21 cellular contexts compared by ENCODE assay signal in the genomic region with DNA sequence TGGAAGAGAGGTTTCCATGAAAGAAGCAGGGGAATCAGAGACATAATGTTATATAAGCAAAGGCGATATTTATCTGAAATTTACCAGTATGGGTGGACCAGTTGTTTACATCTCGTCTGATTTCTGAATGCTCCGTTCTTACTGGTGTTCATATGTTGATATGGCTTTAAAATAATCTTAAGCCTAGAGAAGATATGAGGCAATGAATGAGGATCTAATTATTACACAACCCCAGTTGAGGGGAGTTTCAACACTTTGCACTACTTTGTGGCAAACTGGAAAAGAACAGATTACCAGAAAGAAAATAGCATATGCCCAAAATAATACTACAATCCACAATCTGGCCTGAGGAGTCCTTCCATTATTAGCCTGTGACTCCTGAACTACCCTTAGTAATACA.
"Had no signal": no experiment of that assay in that cellular context is flagged by ENCODE, and none has a peak within 500 bp of the region (broad histone marks: within the 10 kb centered on the region; RNA-seq: fewer than 3 reads in every experiment).

No MANE protein-coding gene starts in this region.

- H3K27me3 ChIP-seq: ascending aorta, upper lobe of right lung had no signal

- H3K27me3 Mint-ChIP-seq: activated B cell treated with CpG ODN at 0.5 μM for 24 hours; activated CD8-positive, alpha-beta T cell treated with anti-CD3 and anti-CD28 coated beads for 36 hours; activated naive CD8-positive, alpha-beta T cell treated with anti-CD3 and anti-CD28 coated beads, Interleukin-2, amount 50 U/mL, for 24 hours; effector memory CD8-positive, alpha-beta T cell; T-cell had no signal

- ATAC-seq: activated CD8-positive, alpha-beta T cell treated with anti-CD3 and anti-CD28 coated beads for 36 hours; activated naive CD8-positive, alpha-beta T cell treated with anti-CD3 and anti-CD28 coated beads, Interleukin-2, amount 50 U/mL, for 24 hours; effector memory CD8-positive, alpha-beta T cell; left lobe of liver; T-cell; upper lobe of right lung had no signal

- H3K4me3 Mint-ChIP-seq: activated B cell treated with CpG ODN at 0.5 μM for 24 hours; activated CD8-positive, alpha-beta T cell treated with anti-CD3 and anti-CD28 coated beads for 36 hours; activated naive CD8-positive, alpha-beta T cell treated with anti-CD3 and anti-CD28 coated beads, Interleukin-2, amount 50 U/mL, for 24 hours; activated T-cell treated with anti-CD3 and anti-CD28 coated beads, Interleukin-2, amount 50 U/mL, for 24 hours; effector memory CD8-positive, alpha-beta T cell; mesothelial cell of epicardium; nephron; T-cell had no signal

- H3K27ac Mint-ChIP-seq: activated B cell treated with CpG ODN at 0.5 μM for 24 hours; activated CD8-positive, alpha-beta T cell treated with anti-CD3 and anti-CD28 coated beads for 36 hours; activated naive CD8-positive, alpha-beta T cell treated with anti-CD3 and anti-CD28 coated beads, Interleukin-2, amount 50 U/mL, for 24 hours; activated T-cell treated with anti-CD3 and anti-CD28 coated beads, Interleukin-2, amount 50 U/mL, for 24 hours; activated T-helper 2 cell treated with anti-CD3 and anti-CD28 coated beads, Interferon-gamma antibody, Interleukin-2, Interleukin-4, amounts not matched to agents 10 μg/mL and 5 μg/mL and 100 μg/mL, durations not matched to agents 14 hours and 24 hours and 36 hours; effector memory CD8-positive, alpha-beta T cell; mesothelial cell of epicardium; nephron; T-cell had no signal

- H3K36me3 Mint-ChIP-seq: T-cell had no signal

- FAIRE-seq: bronchial epithelial cell, keratinocyte had no signal

- H3K9me3 Mint-ChIP-seq: activated B cell treated with CpG ODN at 0.5 μM for 24 hours; activated naive CD8-positive, alpha-beta T cell treated with anti-CD3 and anti-CD28 coated beads, Interleukin-2, amount 50 U/mL, for 24 hours; activated T-cell treated with anti-CD3 and anti-CD28 coated beads, Interleukin-2, amount 50 U/mL, for 24 hours; T-cell had no signal

- H3K4me3 ChIP-seq: ascending aorta, lung, upper lobe of right lung had no signal

- H3K4me1 Mint-ChIP-seq: activated B cell treated with CpG ODN at 0.5 μM for 24 hours; activated naive CD8-positive, alpha-beta T cell treated with anti-CD3 and anti-CD28 coated beads, Interleukin-2, amount 50 U/mL, for 24 hours; nephron; T-cell had no signal

- DNase-seq: activated B cell treated with CpG ODN at 0.5 μM for 24 hours; activated CD4-positive, alpha-beta T cell treated with anti-CD3 and anti-CD28 coated beads for 4 hours; activated CD8-positive, alpha-beta T cell treated with anti-CD3 and anti-CD28 coated beads for 36 hours; activated naive CD4-positive, alpha-beta T cell treated with Interleukin-2 at 50 U/mL for 16 hours; activated naive CD8-positive, alpha-beta T cell treated with anti-CD3 and anti-CD28 coated beads, Interleukin-2, amount 50 U/mL, for 24 hours; activated T-cell treated with anti-CD3 and anti-CD28 coated beads, Interleukin-2, amount 50 U/mL, for 24 hours; effector memory CD8-positive, alpha-beta T cell; hypothalamus; posterior cingulate gyrus; stimulated activated CD8-positive, alpha-beta memory T cell treated with anti-CD3 and anti-CD28 coated beads, Interleukin-4, amount 100 ng/mL, for 48 hours; stimulated activated naive CD4-positive, alpha-beta T cell; T-cell; upper lobe of right lung had no signal

- H3K9me3 ChIP-seq: ascending aorta, upper lobe of right lung had no signal

- H3K36me3 ChIP-seq: ascending aorta, upper lobe of right lung had no signal

- H3K4me1 ChIP-seq: ascending aorta, upper lobe of right lung had no signal

- H3K27ac ChIP-seq: ascending aorta, upper lobe of right lung had no signal
